ENCODE assay signal across 9 cellular contexts in genomic region chr5:132363431-132364112, GRCh38. TPM values are rescaled to one million over a fixed set of nuclear protein-coding genes. Genes with fewer than 3 reads are reported as not detected.
DNase-seq lines count a peak whose midpoint lies in the region; ATAC-seq and TF ChIP-seq lines count a peak whose summit lies in the region.
"Had no signal": no experiment of that assay in that cellular context is flagged by ENCODE, and none has a peak within 500 bp of the region (broad histone marks: within the 10 kb centered on the region; RNA-seq: fewer than 3 reads in every experiment).

No MANE protein-coding gene starts in this region.

- H3K4me3 ChIP-seq in thoracic aorta: no peak overlapping the region

- H3K4me3 Mint-ChIP-seq in WTC11: no peak overlapping the region

- peak overlapping the region; percentile 56 to 69 for H3K27ac ChIP-seq in thoracic aorta

- H3K36me3 Mint-ChIP-seq in WTC11: no peaks in the 10 kb centered on the region

- intact Hi-C loops in left cardiac atrium (cut with DNase I): loop anchor here in 1 of 2 donors (2.0 to 10.0 kb wide), 2 partner anchors 69 to 179 kb away; partner anchors contain the start of gene SLC22A4

- TF ChIP-seq CTCF in thoracic aorta (IDR thresholded peaks at IDR 0.05) (no peak), WTC11 (IDR thresholded peaks at IDR 0.05) (no peak)

- H3K9me3 Mint-ChIP-seq in WTC11: no peaks in the 10 kb centered on the region

- H3K27me3 ChIP-seq in thoracic aorta (replicated peaks; ENCODE audit: insufficient read depth): no peaks in the 10 kb centered on the region

- peak; percentile 37 for DNase-seq in activated CD4-positive, alpha-beta T cell treated with anti-CD3 and anti-CD28 coated beads for 48 hours
- no peak for DNase-seq in activated CD4-positive, alpha-beta T cell treated with anti-CD3 and anti-CD28 coated beads, Interleukin-2, amount 50 U/mL, for 4 hours
- DNase-seq in left cardiac atrium (peak; percentile 59), thoracic aorta (ENCODE audit: low spot score) (peak; percentile 43), NOMO-1 treated with dmso at 0.1 percent for 144 hours (lab: John Stamatoyannopoulos, UW; ENCODE audit: unreplicated experiment) (no peak), WTC11 (ENCODE audit: low spot score) (no peak)
- DNase-seq: NCI-H1436 had no signal

- H3K27ac Mint-ChIP-seq in WTC11: no peak overlapping the region

- POLR2A ChIA-PET in WTC11 (lab: Charles Lee): interaction anchor here (1.0 kb wide), 1 partner anchor 69 kb away, joined by 3 read pairs; no protein-coding TSS in a partner anchor

- H3K4me1 ChIP-seq in thoracic aorta (ENCODE audit: control insufficient read depth in 1 of 2, low read depth in 2 of 2): peaks cover 25 to 46% of the 10 kb centered on the region in 2 donors

- peak; percentile 72 for ATAC-seq in SK-N-SH treated with all-trans-retinoic acid at 6 μM for 48 hours
- peak; percentile 77 to 90 for ATAC-seq in left cardiac atrium
- ATAC-seq in thoracic aorta (ENCODE audit: insufficient number of reproducible peaks, low FRiP score, low read depth): peak; percentile 61
- no peak for ATAC-seq in GM21529 (IDR thresholded peaks at IDR 0.05; ENCODE audit: unreplicated experiment)
- no peak for ATAC-seq in WTC11

- H3K27me3 Mint-ChIP-seq in WTC11 (ENCODE audit: low read depth): no peaks in the 10 kb centered on the region; the same call in 1 of the 2 replicates

- no peaks in the 10 kb centered on the region for H3K4me1 Mint-ChIP-seq in WTC11

- no peaks in the 10 kb centered on the region for H3K36me3 ChIP-seq in thoracic aorta

- H3K9me3 ChIP-seq in thoracic aorta: no peaks in the 10 kb centered on the region

- CTCF ChIA-PET in WTC11 (lab: Charles Lee): no interaction called here

TF ChIP-seq in SK-N-SH treated with all-trans-retinoic acid at 6 μM for 48 hours, 23 proteins besides CTCF, POLR2A, EP300 and RAD21:
- TF ChIP-seq ISL1 (CRISPR knock-in tag; IDR thresholded peaks at IDR 0.05) (0 out of 2 replicates have a peak, but pooled peaks have one; percentile 18), OSR1 (CRISPR knock-in tag; IDR thresholded peaks at IDR 0.05) (no peak)

TF ChIP-seq in WTC11, 78 proteins besides CTCF, POLR2A, EP300 and RAD21 (continues in another document):
- TF ChIP-seq, protein P1, sequence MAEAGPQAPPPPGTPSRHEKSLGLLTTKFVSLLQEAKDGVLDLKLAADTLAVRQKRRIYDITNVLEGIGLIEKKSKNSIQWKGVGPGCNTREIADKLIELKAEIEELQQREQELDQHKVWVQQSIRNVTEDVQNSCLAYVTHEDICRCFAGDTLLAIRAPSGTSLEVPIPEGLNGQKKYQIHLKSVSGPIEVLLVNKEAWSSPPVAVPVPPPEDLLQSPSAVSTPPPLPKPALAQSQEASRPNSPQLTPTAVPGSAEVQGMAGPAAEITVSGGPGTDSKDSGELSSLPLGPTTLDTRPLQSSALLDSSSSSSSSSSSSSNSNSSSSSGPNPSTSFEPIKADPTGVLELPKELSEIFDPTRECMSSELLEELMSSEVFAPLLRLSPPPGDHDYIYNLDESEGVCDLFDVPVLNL (CRISPR knock-in tag; IDR thresholded peaks at IDR 0.05; ENCODE audit: borderline replicate concordance, low read depth): no peak
- no peak for TF ChIP-seq ZNF396 (CRISPR knock-in tag; IDR thresholded peaks at IDR 0.05; ENCODE audit: borderline replicate concordance)
- TF ChIP-seq NR3C1 (CRISPR knock-in tag; conservative IDR thresholded peaks at IDR 0.05; ENCODE audit: low read depth): no peak
- no peak for TF ChIP-seq GRHL2 (CRISPR knock-in tag; IDR thresholded peaks at IDR 0.05; ENCODE audit: insufficient replicate concordance, severe bottlenecking)
- TF ChIP-seq, protein P2, sequence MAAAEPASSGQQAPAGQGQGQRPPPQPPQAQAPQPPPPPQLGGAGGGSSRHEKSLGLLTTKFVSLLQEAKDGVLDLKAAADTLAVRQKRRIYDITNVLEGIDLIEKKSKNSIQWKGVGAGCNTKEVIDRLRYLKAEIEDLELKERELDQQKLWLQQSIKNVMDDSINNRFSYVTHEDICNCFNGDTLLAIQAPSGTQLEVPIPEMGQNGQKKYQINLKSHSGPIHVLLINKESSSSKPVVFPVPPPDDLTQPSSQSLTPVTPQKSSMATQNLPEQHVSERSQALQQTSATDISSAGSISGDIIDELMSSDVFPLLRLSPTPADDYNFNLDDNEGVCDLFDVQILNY (CRISPR knock-in tag; IDR thresholded peaks at IDR 0.05): no peak
- TF ChIP-seq JUN (CRISPR knock-in tag; IDR thresholded peaks at IDR 0.05): no peak
- no peak for TF ChIP-seq GTF2I (CRISPR knock-in tag; conservative IDR thresholded peaks at IDR 0.05)
- TF ChIP-seq ELF4 (CRISPR knock-in tag; IDR thresholded peaks at IDR 0.05; ENCODE audit: low read depth): no peak
- TF ChIP-seq, protein P3, sequence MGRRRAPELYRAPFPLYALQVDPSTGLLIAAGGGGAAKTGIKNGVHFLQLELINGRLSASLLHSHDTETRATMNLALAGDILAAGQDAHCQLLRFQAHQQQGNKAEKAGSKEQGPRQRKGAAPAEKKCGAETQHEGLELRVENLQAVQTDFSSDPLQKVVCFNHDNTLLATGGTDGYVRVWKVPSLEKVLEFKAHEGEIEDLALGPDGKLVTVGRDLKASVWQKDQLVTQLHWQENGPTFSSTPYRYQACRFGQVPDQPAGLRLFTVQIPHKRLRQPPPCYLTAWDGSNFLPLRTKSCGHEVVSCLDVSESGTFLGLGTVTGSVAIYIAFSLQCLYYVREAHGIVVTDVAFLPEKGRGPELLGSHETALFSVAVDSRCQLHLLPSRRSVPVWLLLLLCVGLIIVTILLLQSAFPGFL (CRISPR knock-in tag; IDR thresholded peaks at IDR 0.05; ENCODE audit: borderline replicate concordance): no peak
- TF ChIP-seq, protein P4, sequence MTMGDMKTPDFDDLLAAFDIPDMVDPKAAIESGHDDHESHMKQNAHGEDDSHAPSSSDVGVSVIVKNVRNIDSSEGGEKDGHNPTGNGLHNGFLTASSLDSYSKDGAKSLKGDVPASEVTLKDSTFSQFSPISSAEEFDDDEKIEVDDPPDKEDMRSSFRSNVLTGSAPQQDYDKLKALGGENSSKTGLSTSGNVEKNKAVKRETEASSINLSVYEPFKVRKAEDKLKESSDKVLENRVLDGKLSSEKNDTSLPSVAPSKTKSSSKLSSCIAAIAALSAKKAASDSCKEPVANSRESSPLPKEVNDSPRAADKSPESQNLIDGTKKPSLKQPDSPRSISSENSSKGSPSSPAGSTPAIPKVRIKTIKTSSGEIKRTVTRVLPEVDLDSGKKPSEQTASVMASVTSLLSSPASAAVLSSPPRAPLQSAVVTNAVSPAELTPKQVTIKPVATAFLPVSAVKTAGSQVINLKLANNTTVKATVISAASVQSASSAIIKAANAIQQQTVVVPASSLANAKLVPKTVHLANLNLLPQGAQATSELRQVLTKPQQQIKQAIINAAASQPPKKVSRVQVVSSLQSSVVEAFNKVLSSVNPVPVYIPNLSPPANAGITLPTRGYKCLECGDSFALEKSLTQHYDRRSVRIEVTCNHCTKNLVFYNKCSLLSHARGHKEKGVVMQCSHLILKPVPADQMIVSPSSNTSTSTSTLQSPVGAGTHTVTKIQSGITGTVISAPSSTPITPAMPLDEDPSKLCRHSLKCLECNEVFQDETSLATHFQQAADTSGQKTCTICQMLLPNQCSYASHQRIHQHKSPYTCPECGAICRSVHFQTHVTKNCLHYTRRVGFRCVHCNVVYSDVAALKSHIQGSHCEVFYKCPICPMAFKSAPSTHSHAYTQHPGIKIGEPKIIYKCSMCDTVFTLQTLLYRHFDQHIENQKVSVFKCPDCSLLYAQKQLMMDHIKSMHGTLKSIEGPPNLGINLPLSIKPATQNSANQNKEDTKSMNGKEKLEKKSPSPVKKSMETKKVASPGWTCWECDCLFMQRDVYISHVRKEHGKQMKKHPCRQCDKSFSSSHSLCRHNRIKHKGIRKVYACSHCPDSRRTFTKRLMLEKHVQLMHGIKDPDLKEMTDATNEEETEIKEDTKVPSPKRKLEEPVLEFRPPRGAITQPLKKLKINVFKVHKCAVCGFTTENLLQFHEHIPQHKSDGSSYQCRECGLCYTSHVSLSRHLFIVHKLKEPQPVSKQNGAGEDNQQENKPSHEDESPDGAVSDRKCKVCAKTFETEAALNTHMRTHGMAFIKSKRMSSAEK (CRISPR knock-in tag; IDR thresholded peaks at IDR 0.05; ENCODE audit: borderline replicate concordance): no peak
- TF ChIP-seq CREB1 (CRISPR knock-in tag; IDR thresholded peaks at IDR 0.05): no peak
- no peak for TF ChIP-seq MXD4 (CRISPR knock-in tag; IDR thresholded peaks at IDR 0.05; ENCODE audit: borderline replicate concordance)
- no peak for TF ChIP-seq ETV6 (CRISPR knock-in tag; IDR thresholded peaks at IDR 0.05)
- no peak for TF ChIP-seq HMGA2 (CRISPR knock-in tag; IDR thresholded peaks at IDR 0.05)
- TF ChIP-seq, protein P5, sequence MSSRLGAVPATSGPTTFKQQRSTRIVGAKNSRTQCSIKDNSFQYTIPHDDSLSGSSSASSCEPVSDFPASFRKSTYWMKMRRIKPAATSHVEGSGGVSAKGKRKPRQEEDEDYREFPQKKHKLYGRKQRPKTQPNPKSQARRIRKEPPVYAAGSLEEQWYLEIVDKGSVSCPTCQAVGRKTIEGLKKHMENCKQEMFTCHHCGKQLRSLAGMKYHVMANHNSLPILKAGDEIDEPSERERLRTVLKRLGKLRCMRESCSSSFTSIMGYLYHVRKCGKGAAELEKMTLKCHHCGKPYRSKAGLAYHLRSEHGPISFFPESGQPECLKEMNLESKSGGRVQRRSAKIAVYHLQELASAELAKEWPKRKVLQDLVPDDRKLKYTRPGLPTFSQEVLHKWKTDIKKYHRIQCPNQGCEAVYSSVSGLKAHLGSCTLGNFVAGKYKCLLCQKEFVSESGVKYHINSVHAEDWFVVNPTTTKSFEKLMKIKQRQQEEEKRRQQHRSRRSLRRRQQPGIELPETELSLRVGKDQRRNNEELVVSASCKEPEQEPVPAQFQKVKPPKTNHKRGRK (CRISPR knock-in tag; IDR thresholded peaks at IDR 0.05; ENCODE audit: borderline replicate concordance): no peak
- TF ChIP-seq ZNF423 (CRISPR knock-in tag; IDR thresholded peaks at IDR 0.05): no peak

RNA-seq across cellular contexts. Expression of gene SLC22A5, which starts 5.9 kb away (rescaled TPM):
- total RNA-seq in left cardiac atrium: 10 to 100 TPM in 1 of 2 donors, 1 to 10 TPM in 1; 7.9 to 15.3 TPM
- total RNA-seq in thoracic aorta: 10 to 100 TPM; 24.9 to 30.8 TPM
- 3.6 to 4.9 TPM (median 4.4 TPM) in 3 replicates for total RNA-seq in WTC11 (2021)

Comparison
In these comparisons a context has a peak if more than half of its experiments do, and no peak if none do; other contexts are left out.
1. DNase-seq: peak in activated CD4-positive, alpha-beta T cell treated with anti-CD3 and anti-CD28 coated beads for 48 hours (single experiment), left cardiac atrium (single experiment) and thoracic aorta (single experiment); none in activated CD4-positive, alpha-beta T cell treated with anti-CD3 and anti-CD28 coated beads, Interleukin-2, amount 50 U/mL, for 4 hours (0 of 2), NOMO-1 treated with dmso at 0.1 percent for 144 hours (single experiment) and WTC11 (single experiment).
2. ATAC-seq: peak in SK-N-SH treated with all-trans-retinoic acid at 6 μM for 48 hours (single experiment), left cardiac atrium (2 of 2) and thoracic aorta (single experiment); none in GM21529 (single experiment) and WTC11 (single experiment).